8 cellular contexts compared by ENCODE assay signal in genomic region chr2:12177052-12177994, GRCh38.
DNase-seq lines count a peak whose midpoint lies in the region; ATAC-seq and TF ChIP-seq lines count a peak whose summit lies in the region.

No MANE protein-coding gene starts in this region.

- H3K4me1 ChIP-seq in Panc1 (ENCODE audit: control insufficient read depth, insufficient read depth, low read length) (peaks cover 14% of the 10 kb centered on the region), mucosa of rectum (ENCODE audit: control insufficient read depth in 2 of 2, insufficient read depth in 2 of 2, low read length in 2 of 2) (no peaks in the 10 kb centered on the region)

- no peak for TF ChIP-seq CTCF in Panc1 (IDR thresholded peaks at IDR 0.05)
- no peak for TF ChIP-seq CTCF in choroid plexus epithelial cell (conservative IDR thresholded peaks at IDR 0.05; ENCODE audit: low read depth, low read length)

- H3K27ac ChIP-seq in Panc1 (ENCODE audit: low read length), result peak overlapping the region; percentile 65
- peak overlapping the region; percentile 25 to 26 for H3K27ac ChIP-seq in mucosa of rectum (ENCODE audit: low read depth in 2 of 2, low read length in 2 of 2)

- in situ Hi-C loops in Panc1 (cut with HindIII; ENCODE audit: low pct_unique_long_range_greater_than_20kb, low sequenced_read_pairs), result no loop called here

- H3K36me3 ChIP-seq in Panc1 (ENCODE audit: control insufficient read depth, insufficient read depth, low read length) (no peaks in the 10 kb centered on the region), mucosa of rectum (ENCODE audit: control insufficient read depth in 2 of 2, insufficient read depth in 2 of 2, low read length in 2 of 2) (no peaks in the 10 kb centered on the region)

- H3K27me3 ChIP-seq in Panc1 (ENCODE audit: control insufficient read depth, insufficient read depth, low read length) (no peaks in the 10 kb centered on the region), mucosa of rectum (ENCODE audit: control insufficient read depth in 2 of 2, insufficient read depth in 2 of 2, low read length in 2 of 2) (no peaks in the 10 kb centered on the region)

- POLR2A ChIA-PET in Panc1 (lab: Charles Lee), result no interaction called here

- H3K9ac ChIP-seq in mucosa of rectum (ENCODE audit: low read depth in 1 of 2, low read length in 2 of 2), result no peak overlapping the region

- DNase-seq in COLO668 (lab: John Stamatoyannopoulos, UW; ENCODE audit: unreplicated experiment) (peak; percentile 29), GM19238 (ENCODE audit: insufficient read length, low spot score) (peak; percentile 43), Panc1 (ENCODE audit: low read depth, low spot score) (peak; percentile 48), choroid plexus epithelial cell (ENCODE audit: low read depth) (peak; percentile 66), superior temporal gyrus (ENCODE audit: extremely low spot score) (no peak), NCI-H82 treated with DMSO at 0.1 percent for 48 hours (lab: John Stamatoyannopoulos, UW; ENCODE audit: unreplicated experiment) (no peak)

- ATAC-seq in HG03103 (IDR thresholded peaks at IDR 0.05; ENCODE audit: low read depth, unreplicated experiment), result peak; percentile 64
- ATAC-seq in Panc1, result peak; percentile 96

- no peaks in the 10 kb centered on the region for H3K9me3 ChIP-seq in Panc1 (ENCODE audit: control insufficient read depth, insufficient read depth, low read depth, low read length)
- H3K9me3 ChIP-seq in mucosa of rectum (ENCODE audit: control insufficient read depth in 2 of 2, low read length in 2 of 2), result no peaks in the 10 kb centered on the region

- BruUV-seq in Panc1 (replicated peaks; lab: Mats Ljungman, UMichigan), result no TSS peak

- intact Hi-C loops in Panc1 (cut with micrococcal nuclease; ENCODE audit: unreplicated experiment), result loop anchor here (10.0 kb wide), 1 partner anchor 537 kb away; the partner anchor contains the start of gene TRIB2

- H3K4me3 ChIP-seq in Panc1 (ENCODE audit: low read depth in 2 of 2, low read length in 2 of 2) (no peak overlapping the region), choroid plexus epithelial cell (ENCODE audit: low read depth, low read length) (no peak overlapping the region), mucosa of rectum (ENCODE audit: low read length in 2 of 2) (no peak overlapping the region)

- CTCF ChIA-PET in Panc1 (lab: Charles Lee), result interaction anchor here (0.6 kb wide), 1 partner anchor 17 kb away, joined by 4 read pairs; no protein-coding TSS in a partner anchor

Comparison
In these comparisons a context has a peak if more than half of its experiments do, and no peak if none do; other contexts are left out.
1. DNase-seq: peak in COLO668 (single experiment), GM19238 (single experiment), Panc1 (single experiment) and choroid plexus epithelial cell (single experiment); none in superior temporal gyrus (single experiment) and NCI-H82 treated with DMSO at 0.1 percent for 48 hours (single experiment).